In genomic region chr12:108574276-108574675, GRCh38 we compare ENCODE assay signal across 1 cellular context.
TF ChIP-seq lines count a peak whose summit lies in the region.

No MANE protein-coding gene starts in this region.

TF ChIP-seq in K562, 482 proteins besides CTCF, POLR2A, EP300 and RAD21:
- 0 out of 2 replicates have a peak, but pooled peaks have one; percentile 34 for TF ChIP-seq SMARCA5 (IDR thresholded peaks at IDR 0.05)
- TF ChIP-seq, protein P1, sequence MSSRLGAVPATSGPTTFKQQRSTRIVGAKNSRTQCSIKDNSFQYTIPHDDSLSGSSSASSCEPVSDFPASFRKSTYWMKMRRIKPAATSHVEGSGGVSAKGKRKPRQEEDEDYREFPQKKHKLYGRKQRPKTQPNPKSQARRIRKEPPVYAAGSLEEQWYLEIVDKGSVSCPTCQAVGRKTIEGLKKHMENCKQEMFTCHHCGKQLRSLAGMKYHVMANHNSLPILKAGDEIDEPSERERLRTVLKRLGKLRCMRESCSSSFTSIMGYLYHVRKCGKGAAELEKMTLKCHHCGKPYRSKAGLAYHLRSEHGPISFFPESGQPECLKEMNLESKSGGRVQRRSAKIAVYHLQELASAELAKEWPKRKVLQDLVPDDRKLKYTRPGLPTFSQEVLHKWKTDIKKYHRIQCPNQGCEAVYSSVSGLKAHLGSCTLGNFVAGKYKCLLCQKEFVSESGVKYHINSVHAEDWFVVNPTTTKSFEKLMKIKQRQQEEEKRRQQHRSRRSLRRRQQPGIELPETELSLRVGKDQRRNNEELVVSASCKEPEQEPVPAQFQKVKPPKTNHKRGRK (tag; IDR thresholded peaks at IDR 0.05): peak; percentile 96
